Comparison of ENCODE assay signal across 29 cellular contexts in the genomic region with DNA sequence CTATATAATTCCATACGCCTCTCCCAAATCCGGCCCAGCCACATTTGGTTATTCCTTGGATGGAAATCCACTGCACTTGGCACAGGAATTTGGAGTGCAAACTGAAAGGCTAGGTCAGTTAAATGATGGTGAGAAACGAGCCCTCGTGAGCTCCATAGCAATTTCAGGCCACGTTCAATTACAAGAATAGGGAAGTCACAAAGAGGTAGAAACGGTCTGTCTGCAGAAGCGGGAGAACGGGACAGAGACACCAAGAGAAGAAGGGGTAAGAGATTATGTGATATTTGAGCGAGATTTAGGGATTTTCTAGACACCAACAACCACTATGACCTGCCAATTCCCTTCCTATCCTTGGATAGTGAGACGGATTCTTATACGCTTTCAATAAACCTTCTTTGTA.
DNase-seq lines count a peak whose midpoint lies in the region; ATAC-seq and TF ChIP-seq lines count a peak whose summit lies in the region.
"Had no signal": no experiment of that assay in that cellular context is flagged by ENCODE, and none has a peak within 500 bp of the region (broad histone marks: within the 10 kb centered on the region; RNA-seq: fewer than 3 reads in every experiment).

No MANE protein-coding gene starts in this region.

- no peaks in the 10 kb centered on the region for H3K9me2 ChIP-seq in MM.1S (replicated peaks; ENCODE audit: insufficient read depth, low read length)

- POLR2A ChIA-PET in HEK293 (lab: Yijun Ruan, JAX), result interaction anchor here (2.1 to 3.3 kb wide), 2 partner anchors 30 to 33 kb away, joined by 17 to 22 read pairs; no protein-coding TSS in a partner anchor

- H4K8ac ChIP-seq in trophoblast cell (ENCODE audit: low read depth, low read length), result no peak overlapping the region

- H3K9me3 ChIP-seq in HEK293 (ENCODE audit: control insufficient read depth, insufficient read depth, low read depth, low read length) (no peaks in the 10 kb centered on the region), trophoblast cell (ENCODE audit: insufficient read depth, low read depth, low read length) (peaks cover 1% of the 10 kb centered on the region), MM.1S (replicated peaks; ENCODE audit: insufficient read depth, low read length) (no peaks in the 10 kb centered on the region)
- H3K9me3 ChIP-seq: adrenal gland, BE2C, HAP-1, lower lobe of right lung, neutrophil, prostate gland, sigmoid colon, stomach, tibial nerve had no signal

- no peak overlapping the region for H3K18ac ChIP-seq in trophoblast cell (ENCODE audit: low read length)

- H4K91ac ChIP-seq in trophoblast cell (ENCODE audit: low read depth, low read length), result peak overlapping the region; percentile 95

- H3K4me1 ChIP-seq in HEK293 (ENCODE audit: control insufficient read depth, insufficient read depth, low read length), result peaks cover 25% of the 10 kb centered on the region
- peaks cover 28 to 36% of the 10 kb centered on the region in 2 experiments for H3K4me1 ChIP-seq in trophoblast cell (ENCODE audit: control insufficient read depth in 1 of 2, insufficient read depth in 2 of 2, low read length in 2 of 2)
- H3K4me1 ChIP-seq in MM.1S (ENCODE audit: low read length), result peaks cover 19% of the 10 kb centered on the region
- H3K4me1 ChIP-seq: lower lobe of right lung, prostate gland, stomach, tibial nerve had no signal

- peaks cover 9% of the 10 kb centered on the region for H3F3A ChIP-seq in MM.1S (ENCODE audit: insufficient read depth, low read length)

- no peak overlapping the region for H3K23ac ChIP-seq in trophoblast cell (ENCODE audit: low read length)

- H3K36me3 ChIP-seq in HEK293 (ENCODE audit: control insufficient read depth in 2 of 2, insufficient read depth in 1 of 2, low read length in 2 of 2), result no peaks in the 10 kb centered on the region
- no peaks in the 10 kb centered on the region for H3K36me3 ChIP-seq in trophoblast cell (ENCODE audit: control insufficient read depth in 1 of 2, insufficient read depth in 2 of 2, low read length in 2 of 2)
- no peaks in the 10 kb centered on the region for H3K36me3 ChIP-seq in MM.1S (replicated peaks; ENCODE audit: insufficient read depth, low read length)
- H3K36me3 ChIP-seq: adrenal gland, BE2C, HAP-1, lower lobe of right lung, neutrophil, prostate gland, sigmoid colon, SJCRH30, stomach, tibial nerve had no signal

- H3K27ac ChIP-seq in HEK293 (ENCODE audit: extremely low read depth, low read depth, low read length) (peak overlapping the region; percentile 88; the same call in 1 of the 2 replicates), dorsolateral prefrontal cortex (peak overlapping the region in 36 of 59 donors; percentile 1 to 83 (median 64)), trophoblast cell (ENCODE audit: low read depth, low read length) (peak overlapping the region; percentile 95), MM.1S (ENCODE audit: low read length) (no peak overlapping the region)
- H3K27ac ChIP-seq: lower lobe of right lung, neutrophil, prostate gland, sigmoid colon, SJCRH30, stomach, tibial nerve had no signal

- intact Hi-C loops in dorsolateral prefrontal cortex (cut with DNase I), result no loop called here

- CTCF ChIA-PET in HEK293 (lab: Yijun Ruan, JAX), result interaction anchor here (0.5 kb wide), 1 partner anchor 275 kb away, joined by 4 read pairs; no protein-coding TSS in a partner anchor

- H3K4me2 ChIP-seq in trophoblast cell (ENCODE audit: low read length) (no peak overlapping the region), MM.1S (ENCODE audit: low read depth, low read length) (no peak overlapping the region)

- ATAC-seq in stimulated activated naive CD8-positive, alpha-beta T cell treated with anti-CD3 and anti-CD28 coated beads, Interleukin-15, Interleukin-2, amounts not matched to agents 100 U/mL and 50 U/mL, for 24 hours, result no peak
- ATAC-seq in SK-N-SH treated with all-trans-retinoic acid at 6 μM for 48 hours, result no peak

- H2BK5ac ChIP-seq in trophoblast cell (ENCODE audit: low read depth, low read length, poor library complexity), result no peak overlapping the region

- TF ChIP-seq CTCF in HEK293 (tag by site-specific recombination; IDR thresholded peaks at IDR 0.05) (no peak), dorsolateral prefrontal cortex (IDR thresholded peaks at IDR 0.05 in 54 of 56, conservative IDR thresholded peaks at IDR 0.05 in 2 of 56; ENCODE audit: low read depth in 1 of 56, partially characterized antibody in 56 of 56) (no peak), MM.1S (IDR thresholded peaks at IDR 0.05; ENCODE audit: low read length) (no peak)

- H4K12ac ChIP-seq in trophoblast cell (ENCODE audit: low read depth, low read length), result no peak overlapping the region

- no CpG with 5 or more reads among the region's 11 CpGs for WGBS in trophoblast cell (ENCODE audit: extremely low coverage, insufficient coverage, insufficient read length)

- no peak overlapping the region for H2BK120ac ChIP-seq in trophoblast cell (ENCODE audit: insufficient read depth, low read length, poor library complexity)

- peak overlapping the region; percentile 1 for H2AK5ac ChIP-seq in trophoblast cell (ENCODE audit: low read length)

- no peaks in the 10 kb centered on the region for H4K20me1 ChIP-seq in MM.1S (ENCODE audit: insufficient read depth, low read length)

- peak overlapping the region; percentile 29 for H2BK12ac ChIP-seq in trophoblast cell (ENCODE audit: low read length)

- H3K14ac ChIP-seq in trophoblast cell (ENCODE audit: low read length), result no peak overlapping the region

- H3K4ac ChIP-seq in trophoblast cell (ENCODE audit: low read depth, low read length), result no peak overlapping the region

- H3K79me1 ChIP-seq in trophoblast cell (ENCODE audit: low read length), result peaks cover 35% of the 10 kb centered on the region

- H3K79me2 ChIP-seq in trophoblast cell (ENCODE audit: control insufficient read depth, insufficient read depth, low read length, poor library complexity), result peaks cover 10% of the 10 kb centered on the region
- no peaks in the 10 kb centered on the region for H3K79me2 ChIP-seq in MM.1S (ENCODE audit: low read length)

- H3K9ac ChIP-seq in trophoblast cell (ENCODE audit: low read length) (no peak overlapping the region), MM.1S (ENCODE audit: low read length) (no peak overlapping the region)

- no peak overlapping the region for H3K4me3 ChIP-seq in HEK293 (ENCODE audit: low read depth, low read length)
- no peak overlapping the region for H3K4me3 ChIP-seq in dorsolateral prefrontal cortex
- no peak overlapping the region for H3K4me3 ChIP-seq in trophoblast cell (ENCODE audit: low read depth, low read length)
- no peak overlapping the region for H3K4me3 ChIP-seq in MM.1S (ENCODE audit: low read length)
- H3K4me3 ChIP-seq: adrenal gland, HAP-1, lower lobe of right lung, prostate gland, sigmoid colon, SJCRH30, stomach, tibial nerve had no signal

- H3K27me3 ChIP-seq in dorsolateral prefrontal cortex, result no peaks in the 10 kb centered on the region
- no peaks in the 10 kb centered on the region for H3K27me3 ChIP-seq in trophoblast cell (ENCODE audit: insufficient read depth, low read length)
- H3K27me3 ChIP-seq in MM.1S (replicated peaks; ENCODE audit: insufficient read depth, low read length), result no peaks in the 10 kb centered on the region
- H3K27me3 ChIP-seq: adrenal gland, BE2C, sigmoid colon, SJCRH30, stomach, tibial nerve had no signal

- H2AFZ ChIP-seq in trophoblast cell (ENCODE audit: insufficient read depth, low read length, poor library complexity) (no peak overlapping the region), MM.1S (ENCODE audit: low read length) (no peak overlapping the region)

- peak; percentile 53 for DNase-seq in NOMO-1 treated with dmso at 0.1 percent for 144 hours (lab: John Stamatoyannopoulos, UW; ENCODE audit: unreplicated experiment)
- DNase-seq in dorsolateral prefrontal cortex, result no peak
- DNase-seq in trophoblast cell, result no peak
- DNase-seq in stimulated activated naive CD8-positive, alpha-beta T cell treated with anti-CD3 and anti-CD28 coated beads, Interleukin-15, Interleukin-2, amounts not matched to agents 100 U/mL and 50 U/mL, for 24 hours, result no peak
- no peak for DNase-seq in MM.1S
- no peak for DNase-seq in dedifferentiated amniotic fluid mesenchymal stem cell (ENCODE audit: extremely low spot score)
- DNase-seq: activated CD4-positive, alpha-beta T cell treated with anti-CD3 and anti-CD28 coated beads for 4 hours; activated naive CD4-positive, alpha-beta T cell treated with Interleukin-2 at 50 U/mL for 16 hours; activated T-cell treated with anti-CD3 and anti-CD28 coated beads, Interleukin-2, amount 50 U/mL, for 48 hours; adrenal gland; BE2C; dermis blood vessel endothelial cell; DND-41; kidney glomerular epithelial cell; lower lobe of right lung; NCI-H1417; NCI-H2081; NCI-H446; sigmoid colon; SJCRH30; stimulated activated CD4-positive, alpha-beta T cell treated with anti-CD3 and anti-CD28 coated beads, Interleukin-15, amount 100 ng/mL, for 24 hours; stomach; T-helper 1 cell had no signal

TF ChIP-seq in HEK293, 187 proteins besides CTCF, POLR2A, EP300 and RAD21:
- TF ChIP-seq GLI2 (tag by site-specific recombination; IDR thresholded peaks at IDR 0.05; ENCODE audit: borderline replicate concordance, low read depth), result no peak
- no peak for TF ChIP-seq ZNF658 (tag by site-specific recombination; IDR thresholded peaks at IDR 0.05)
- TF ChIP-seq ZFP41 (tag by site-specific recombination; IDR thresholded peaks at IDR 0.05; ENCODE audit: borderline replicate concordance), result no peak
- TF ChIP-seq ZNF747 (tag by site-specific recombination; IDR thresholded peaks at IDR 0.05), result no peak
- no peak for TF ChIP-seq ZNF302 (tag by site-specific recombination; IDR thresholded peaks at IDR 0.05; ENCODE audit: low read depth)
- TF ChIP-seq ZNF121 (tag by site-specific recombination; IDR thresholded peaks at IDR 0.05), result no peak
- TF ChIP-seq ZNF266 (tag by site-specific recombination; IDR thresholded peaks at IDR 0.05; ENCODE audit: low read depth), result no peak

TF ChIP-seq in SK-N-SH treated with all-trans-retinoic acid at 6 μM for 48 hours, 23 proteins besides CTCF, POLR2A, EP300 and RAD21 (continues in another document):
- TF ChIP-seq, protein P1, sequence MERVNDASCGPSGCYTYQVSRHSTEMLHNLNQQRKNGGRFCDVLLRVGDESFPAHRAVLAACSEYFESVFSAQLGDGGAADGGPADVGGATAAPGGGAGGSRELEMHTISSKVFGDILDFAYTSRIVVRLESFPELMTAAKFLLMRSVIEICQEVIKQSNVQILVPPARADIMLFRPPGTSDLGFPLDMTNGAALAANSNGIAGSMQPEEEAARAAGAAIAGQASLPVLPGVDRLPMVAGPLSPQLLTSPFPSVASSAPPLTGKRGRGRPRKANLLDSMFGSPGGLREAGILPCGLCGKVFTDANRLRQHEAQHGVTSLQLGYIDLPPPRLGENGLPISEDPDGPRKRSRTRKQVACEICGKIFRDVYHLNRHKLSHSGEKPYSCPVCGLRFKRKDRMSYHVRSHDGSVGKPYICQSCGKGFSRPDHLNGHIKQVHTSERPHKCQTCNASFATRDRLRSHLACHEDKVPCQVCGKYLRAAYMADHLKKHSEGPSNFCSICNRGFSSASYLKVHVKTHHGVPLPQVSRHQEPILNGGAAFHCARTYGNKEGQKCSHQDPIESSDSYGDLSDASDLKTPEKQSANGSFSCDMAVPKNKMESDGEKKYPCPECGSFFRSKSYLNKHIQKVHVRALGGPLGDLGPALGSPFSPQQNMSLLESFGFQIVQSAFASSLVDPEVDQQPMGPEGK (CRISPR knock-in tag; IDR thresholded peaks at IDR 0.05; ENCODE audit: borderline replicate concordance), result no peak
